10 cellular contexts compared by ENCODE assay signal in genomic region chr14:53951661-53952265, GRCh38. TPM values are rescaled to one million over a fixed set of nuclear protein-coding genes. Genes with fewer than 3 reads are reported as not detected.
DNase-seq lines count a peak whose midpoint lies in the region; ATAC-seq and TF ChIP-seq lines count a peak whose summit lies in the region.
"Had no signal": no experiment of that assay in that cellular context is flagged by ENCODE, and none has a peak within 500 bp of the region (broad histone marks: within the 10 kb centered on the region; RNA-seq: fewer than 3 reads in every experiment).

No MANE protein-coding gene starts in this region.

- H3K27me3 Mint-ChIP-seq in neural progenitor cell (ENCODE audit: insufficient read depth, low read depth) = peaks cover 62% of the 10 kb centered on the region

- H3K4me2 ChIP-seq in neural progenitor cell = peak overlapping the region; percentile 87
- H3K4me2 ChIP-seq in GM23248 (ENCODE audit: unreplicated experiment) = no peak overlapping the region

- H3F3A ChIP-seq in neural progenitor cell (ENCODE audit: low read depth) (peaks cover 25% of the 10 kb centered on the region), GM23248 (ENCODE audit: insufficient read depth) (no peaks in the 10 kb centered on the region)

- CTCF ChIA-PET in AG04450 (lab: Charles Lee) = interaction anchor here (0.6 kb wide), 1 partner anchor 203 kb away, joined by 3 read pairs; no protein-coding TSS in a partner anchor

- H3K36me3 ChIP-seq in Peyer's patch (peaks cover 0 to 9% (median 0%) of the 10 kb centered on the region in 3 donors), neural progenitor cell (no peaks in the 10 kb centered on the region), GM23248 (ENCODE audit: low read depth) (no peaks in the 10 kb centered on the region)

- H3K4me1 ChIP-seq in Peyer's patch (peaks cover 0 to 13% (median 3%) of the 10 kb centered on the region in 4 donors), neural progenitor cell (peaks cover 41% of the 10 kb centered on the region), GM23248 (ENCODE audit: insufficient read depth) (0 out of 2 replicates have a peak, but pooled peaks cover 4% of the 10 kb centered on the region)

- H3K79me2 ChIP-seq in neural progenitor cell (ENCODE audit: low read depth) (peaks cover 49% of the 10 kb centered on the region), GM23248 (ENCODE audit: insufficient read depth) (no peaks in the 10 kb centered on the region)

- H4K20me1 ChIP-seq in neural progenitor cell (ENCODE audit: low read depth) (peaks cover 49% of the 10 kb centered on the region), GM23248 (ENCODE audit: insufficient read depth) (no peaks in the 10 kb centered on the region)

- H3K9ac ChIP-seq in neural progenitor cell (no peak overlapping the region), GM23248 (no peak overlapping the region)

- peak overlapping the region; percentile 62 for H3K4me3 ChIP-seq in AG04450 (ENCODE audit: low read depth, low read length)
- H3K4me3 ChIP-seq in Peyer's patch = peak overlapping the region; percentile 5 to 76 (median 46)
- H3K4me3 ChIP-seq in fibroblast of villous mesenchyme (ENCODE audit: low read depth, low read length) = peak overlapping the region; percentile 71
- H3K4me3 ChIP-seq in neural progenitor cell = peak overlapping the region; percentile 63
- no peak overlapping the region for H3K4me3 ChIP-seq in GM23248

- POLR2A ChIA-PET in AG04450 (lab: Yijun Ruan, JAX) = no interaction called here

- peaks cover 45% of the 10 kb centered on the region for H3K4me1 Mint-ChIP-seq in neural progenitor cell

- no peaks in the 10 kb centered on the region for H3K9me3 Mint-ChIP-seq in neural progenitor cell

- no peak overlapping the region for H2AFZ ChIP-seq in neural progenitor cell (replicated peaks)
- H2AFZ ChIP-seq in GM23248 = no peak overlapping the region

- H3K27ac Mint-ChIP-seq in neural progenitor cell = no peak overlapping the region

- no peak overlapping the region for H3K27ac ChIP-seq in AG04450 (ENCODE audit: low read depth, low read length)
- peak overlapping the region in 2 of 4 donors; percentile 25 to 95 for H3K27ac ChIP-seq in Peyer's patch
- H3K27ac ChIP-seq in neural progenitor cell = no peak overlapping the region
- H3K27ac ChIP-seq in GM23248 = no peak overlapping the region

- H3K27me3 ChIP-seq in AG04450 (ENCODE audit: control insufficient read depth, insufficient read depth, low read length) (peaks cover 64% of the 10 kb centered on the region), Peyer's patch (no peaks in the 10 kb centered on the region), neural progenitor cell (peaks cover 98% of the 10 kb centered on the region), GM23248 (replicated peaks; ENCODE audit: insufficient read depth) (peaks cover 47% of the 10 kb centered on the region)

- H3K4me3 Mint-ChIP-seq in neural progenitor cell = peak overlapping the region; percentile 89

- no peak for TF ChIP-seq POLR2A in Peyer's patch (IDR thresholded peaks at IDR 0.05)

- ATAC-seq in GM21381 (IDR thresholded peaks at IDR 0.05; ENCODE audit: unreplicated experiment) (no peak), GM21360 (IDR thresholded peaks at IDR 0.05; ENCODE audit: unreplicated experiment) (no peak)

- H3K9me2 ChIP-seq in GM23248 (ENCODE audit: insufficient read depth) = no peaks in the 10 kb centered on the region

- TF ChIP-seq CTCF in AG04450 (IDR thresholded peaks at IDR 0.05; ENCODE audit: low read depth, low read length) (no peak), Peyer's patch (IDR thresholded peaks at IDR 0.05) (no peak), fibroblast of villous mesenchyme (IDR thresholded peaks at IDR 0.05; ENCODE audit: insufficient read depth, low read depth, low read length) (no peak), neural progenitor cell (IDR thresholded peaks at IDR 0.05) (no peak)

- H3K9me3 ChIP-seq in AG04450 (ENCODE audit: control insufficient read depth, insufficient read depth, low read length) (peaks cover 11% of the 10 kb centered on the region; the same call in 1 of the 2 replicates), Peyer's patch (no peaks in the 10 kb centered on the region), neural progenitor cell (ENCODE audit: low read depth) (no peaks in the 10 kb centered on the region), GM23248 (ENCODE audit: low read depth) (no peaks in the 10 kb centered on the region)

- DNase-seq in AG04450 (ENCODE audit: low read depth, low spot score) = no peak
- DNase-seq in Peyer's patch = no peak
- no peak for DNase-seq in fibroblast of villous mesenchyme (ENCODE audit: low read depth)
- DNase-seq in neural progenitor cell (ENCODE audit: low spot score) = peak; percentile 57
- DNase-seq in NCI-H187 (lab: John Stamatoyannopoulos, UW) = no peak
- no peak for DNase-seq in GM23248
- DNase-seq: amniotic stem cell, hypothalamus had no signal

- in situ Hi-C loops in GM23248 (cut with MboI) = no loop called here

- peaks cover 26% of the 10 kb centered on the region for H3K36me3 Mint-ChIP-seq in neural progenitor cell

- WGBS in GM23248 (ENCODE audit: low coverage in 1 of 2, low lambda C conversion rate in 2 of 2, missing lambda C conversion rate in 2 of 2), 2 experiments = 83 to 84% methylated on average over 30 to 31 of the region's 31 CpGs

RNA-seq across cellular contexts. Expression of gene BMP4, which starts 4.9 kb away (rescaled TPM):
- 20.8 and 25.4 TPM in 2 replicates for polyA plus RNA-seq in AG04450 (2011; rRNA removed)
- polyA minus RNA-seq in AG04450 (2011; rRNA and poly(A)+ RNA removed) = 16.4 and 18.3 TPM in 2 replicates
- 10 to 100 TPM; 12.1 to 53.6 (median 20.2) TPM for total RNA-seq in Peyer's patch
- total RNA-seq in fibroblast of villous mesenchyme = 9.9 and 11.0 TPM in 2 replicates
- 11.0 and 18.4 TPM in 2 replicates for total RNA-seq in neural progenitor cell (ENCODE audit: low replicate concordance)
- total RNA-seq in GM23248 (2014; rRNA removed; shearing (Covaris generic)) = not detected in 2 replicates
- not detected in 2 replicates for polyA plus RNA-seq in GM23248 (2016; fragmentation: Nextera tagmentation; extraction: Ambion mirVana)

Comparison
In these comparisons a context has a peak if more than half of its experiments do, and no peak if none do; other contexts are left out.
1. RNA of gene BMP4, which starts 4.9 kb away (total RNA-seq): 12.1 to 53.6 TPM in Peyer's patch, 11.0 to 18.4 TPM in neural progenitor cell and 9.9 to 11.0 TPM in fibroblast of villous mesenchyme; not detected in GM23248; every median in the first group is over 10 times any median in the second.